Comparison of ENCODE assay signal across 25 cellular contexts in the genomic region with DNA sequence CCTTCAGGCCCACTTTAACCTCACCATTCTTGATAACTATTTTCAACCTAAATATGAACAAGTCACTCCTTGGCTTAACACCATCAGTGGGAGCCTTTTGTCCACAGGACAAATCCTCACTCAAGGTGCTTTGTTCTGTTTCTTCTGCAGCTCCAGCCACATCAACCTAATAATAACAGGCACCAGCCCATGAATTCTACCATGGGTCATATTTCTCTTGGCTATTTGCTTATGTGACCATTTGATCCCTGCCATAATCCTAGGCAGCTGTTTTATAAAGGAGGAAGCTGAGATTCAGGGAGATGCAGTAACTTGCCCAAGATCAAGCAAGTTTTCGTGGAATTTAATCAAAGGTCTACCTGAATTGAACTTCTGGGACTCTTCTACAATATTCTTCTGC.
"Had no signal": no experiment of that assay in that cellular context is flagged by ENCODE, and none has a peak within 500 bp of the region (broad histone marks: within the 10 kb centered on the region; RNA-seq: fewer than 3 reads in every experiment).

No MANE protein-coding gene starts in this region.

- H3K9me3 ChIP-seq: SJSA1 had no signal

- H3K36me3 ChIP-seq: SJSA1 had no signal

- H3K4me3 ChIP-seq: SJSA1, SK-N-MC had no signal

- H3K27me3 ChIP-seq: SJSA1 had no signal

- H3K27ac ChIP-seq: SJSA1, SK-N-MC had no signal

- H3K4me1 ChIP-seq: SJSA1 had no signal

- DNase-seq: IMR-90, Kasumi-1, KG1, MM.1S, MV-4-11, NCI-H1048, NCI-H1105, NCI-H1417, NCI-H1436 treated with DMSO at 0.1 percent for 48 hours, NCI-H1694, NCI-H187 treated with DMSO at 0.1 percent for 48 hours, NCI-H2081 treated with DMSO at 0.1 percent for 48 hours, NCI-H2171, NCI-H226, NCI-H446, NCI-H510A, NCI-H524 treated with DMSO at 0.1 percent for 48 hours, NCI-H69, NCI-H774, Right ventricle myocardium superior, RPMI8226, SIG-M5 had no signal

- ATAC-seq: HepG2 had no signal
